In the genomic region with DNA sequence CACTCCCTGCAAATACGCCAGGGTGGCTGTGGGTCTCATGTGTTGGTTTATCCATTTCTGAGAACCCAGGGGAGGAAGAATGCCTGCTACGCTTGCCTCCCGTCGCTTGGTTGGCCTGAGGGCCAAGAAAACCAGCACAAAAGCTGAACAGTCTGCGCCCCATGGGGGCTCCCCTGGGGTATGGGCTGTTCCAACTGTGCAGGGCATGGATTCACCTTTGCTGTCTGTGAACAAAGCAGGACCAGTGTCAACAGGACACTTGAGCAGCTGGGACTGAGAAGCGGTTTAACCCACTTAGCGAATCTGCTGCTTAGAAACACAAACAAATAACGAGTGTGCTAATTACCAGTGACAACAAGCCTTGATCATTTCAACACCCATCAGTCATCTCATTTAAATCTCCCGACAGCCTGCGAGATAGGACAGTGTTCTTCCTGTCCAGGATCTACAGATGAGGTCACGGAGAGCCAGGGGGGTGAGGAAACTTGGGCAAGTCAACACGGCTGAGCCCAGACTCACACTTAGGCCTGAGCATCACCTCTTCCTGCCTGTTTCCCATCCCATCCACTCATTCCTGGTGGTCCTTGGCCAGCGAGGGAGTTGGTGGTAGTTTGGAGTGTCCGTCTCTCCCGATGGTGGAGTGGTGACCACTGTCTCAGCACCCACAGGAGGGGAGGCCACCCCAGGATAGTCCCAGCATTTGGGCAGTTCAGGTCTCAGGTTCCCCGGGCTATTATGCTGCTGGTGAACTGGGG, we compare ENCODE assay signal across 13 cellular contexts.
DNase-seq lines count a peak whose midpoint lies in the region; ATAC-seq, FAIRE-seq and TF ChIP-seq lines count a peak whose summit lies in the region.
"Had no signal": no experiment of that assay in that cellular context is flagged by ENCODE, and none has a peak within 500 bp of the region (broad histone marks: within the 10 kb centered on the region; RNA-seq: fewer than 3 reads in every experiment).

No MANE protein-coding gene starts in this region.

- ATAC-seq in naive thymus-derived CD4-positive, alpha-beta T cell = peak; percentile 50

- intact Hi-C loops in naive thymus-derived CD4-positive, alpha-beta T cell (cut with micrococcal nuclease) = no loop called here
- intact Hi-C loops in kidney (cut with DNase I) = no loop called here

- no peaks in the 10 kb centered on the region for H3K9me3 ChIP-seq in naive thymus-derived CD4-positive, alpha-beta T cell (ENCODE audit: control insufficient read depth in 2 of 3, low read length in 3 of 3)
- no peaks in the 10 kb centered on the region for H3K9me3 ChIP-seq in kidney (ENCODE audit: control insufficient read depth in 1 of 2, low read length in 2 of 2)
- H3K9me3 ChIP-seq: spleen had no signal

- H3K36me3 ChIP-seq in bronchial epithelial cell (ENCODE audit: control insufficient read depth, insufficient read depth, low read length) (no peaks in the 10 kb centered on the region), kidney (ENCODE audit: control insufficient read depth in 1 of 2, insufficient read depth in 2 of 2, low read length in 2 of 2) (no peaks in the 10 kb centered on the region)
- no peaks in the 10 kb centered on the region for H3K36me3 ChIP-seq in naive thymus-derived CD4-positive, alpha-beta T cell (ENCODE audit: control insufficient read depth in 2 of 3, insufficient read depth in 3 of 3, low read length in 3 of 3)
- H3K36me3 ChIP-seq: spleen had no signal

- POLR2A ChIA-PET in naive thymus-derived CD4-positive, alpha-beta T cell (lab: Charles Lee) = no interaction called here

- FAIRE-seq in HTR-8/SVneo (lab: Jason Lieb, UNC) (peak; percentile 4), bronchial epithelial cell (lab: Jason Lieb, UNC) (no peak), kidney (lab: Jason Lieb, UNC) (no peak)

- H3K4me1 ChIP-seq in naive thymus-derived CD4-positive, alpha-beta T cell (ENCODE audit: control insufficient read depth in 2 of 2, insufficient read depth in 2 of 2, low read length in 2 of 2) = no peaks in the 10 kb centered on the region
- peaks cover 40 to 47% of the 10 kb centered on the region in 2 donors for H3K4me1 ChIP-seq in kidney (ENCODE audit: control insufficient read depth in 1 of 2, insufficient read depth in 1 of 2, low read depth in 1 of 2, low read length in 2 of 2)

- in situ Hi-C loops in KBM-7 (cut with MboI; ENCODE audit: low pct_unique_long_range_greater_than_20kb, low sequenced_read_pairs) = no loop called here

- TF ChIP-seq CTCF in bronchial epithelial cell (IDR thresholded peaks at IDR 0.05; ENCODE audit: insufficient read depth, low read length, severe bottlenecking) (no peak), kidney (IDR thresholded peaks at IDR 0.05; ENCODE audit: borderline replicate concordance, extremely low read depth, insufficient read depth) (no peak)

- H3K4me3 Mint-ChIP-seq in naive thymus-derived CD4-positive, alpha-beta T cell = no peak overlapping the region
- no peak overlapping the region for H3K4me3 Mint-ChIP-seq in immature natural killer cell

- no peaks in the 10 kb centered on the region for H3K9me3 Mint-ChIP-seq in naive thymus-derived CD4-positive, alpha-beta T cell
- peaks cover 0 to 2% (median 0%) of the 10 kb centered on the region in 6 donors for H3K9me3 Mint-ChIP-seq in immature natural killer cell

- H3K36me3 Mint-ChIP-seq in naive thymus-derived CD4-positive, alpha-beta T cell = no peaks in the 10 kb centered on the region
- no peaks in the 10 kb centered on the region for H3K36me3 Mint-ChIP-seq in immature natural killer cell

- peaks cover 7 to 22% (median 16%) of the 10 kb centered on the region in 5 donors for H3K27me3 Mint-ChIP-seq in naive thymus-derived CD4-positive, alpha-beta T cell
- H3K27me3 Mint-ChIP-seq in immature natural killer cell (ENCODE audit: low read depth in 3 of 3) = peaks cover 0 to 4% (median 4%) of the 10 kb centered on the region in 3 donors

- H3K27ac ChIP-seq in naive thymus-derived CD4-positive, alpha-beta T cell (ENCODE audit: low read depth, low read length) = no peak overlapping the region
- H3K27ac ChIP-seq in kidney (ENCODE audit: low read depth in 2 of 2, low read length in 2 of 2) = no peak overlapping the region
- H3K27ac ChIP-seq: C4-2B had no signal

- no peak for DNase-seq in HTR-8/SVneo (ENCODE audit: insufficient read length, low spot score)
- peak; percentile 69 for DNase-seq in NCI-H2107 treated with DMSO at 0.1 percent for 48 hours (lab: John Stamatoyannopoulos, UW; ENCODE audit: unreplicated experiment)
- peak; percentile 74 for DNase-seq in bronchial epithelial cell (ENCODE audit: low read depth)
- DNase-seq in naive thymus-derived CD4-positive, alpha-beta T cell = no peak
- no peak for DNase-seq in activated CD8-positive, alpha-beta memory T cell treated with anti-CD3 and anti-CD28 coated beads for 24 hours
- DNase-seq in KBM-7 = no peak
- no peak for DNase-seq in immature natural killer cell
- no peak for DNase-seq in kidney
- DNase-seq: activated CD4-positive, alpha-beta T cell treated with anti-CD3 and anti-CD28 coated beads for 48 hours; GOT3; kidney glomerular epithelial cell; spleen had no signal

- no peak overlapping the region for H3K27ac Mint-ChIP-seq in naive thymus-derived CD4-positive, alpha-beta T cell
- H3K27ac Mint-ChIP-seq in immature natural killer cell = no peak overlapping the region

- no peak overlapping the region for H3K4me3 ChIP-seq in bronchial epithelial cell (ENCODE audit: low read depth, low read length)
- H3K4me3 ChIP-seq in naive thymus-derived CD4-positive, alpha-beta T cell (ENCODE audit: low read length) = no peak overlapping the region
- H3K4me3 ChIP-seq in kidney (ENCODE audit: low read length in 2 of 2) = no peak overlapping the region
- H3K4me3 ChIP-seq: spleen had no signal

- CTCF ChIA-PET in naive thymus-derived CD4-positive, alpha-beta T cell (lab: Charles Lee) = no interaction called here

- peaks cover 0 to 5% (median 0%) of the 10 kb centered on the region in 7 donors for H3K4me1 Mint-ChIP-seq in naive thymus-derived CD4-positive, alpha-beta T cell
- no peaks in the 10 kb centered on the region for H3K4me1 Mint-ChIP-seq in immature natural killer cell

- no peaks in the 10 kb centered on the region for H3K27me3 ChIP-seq in bronchial epithelial cell (ENCODE audit: control insufficient read depth, insufficient read depth, low read length)
- no peaks in the 10 kb centered on the region for H3K27me3 ChIP-seq in naive thymus-derived CD4-positive, alpha-beta T cell (ENCODE audit: control insufficient read depth in 2 of 2, insufficient read depth in 2 of 2, low read length in 2 of 2)

- H3K9ac ChIP-seq in kidney (ENCODE audit: low read length in 2 of 2) = no peak overlapping the region

Comparison
In these comparisons a context has a peak if more than half of its experiments do, and no peak if none do; other contexts are left out.
1. DNase-seq: peak in NCI-H2107 treated with DMSO at 0.1 percent for 48 hours (single experiment) and bronchial epithelial cell (single experiment); none in HTR-8/SVneo (single experiment), naive thymus-derived CD4-positive, alpha-beta T cell (0 of 9), activated CD8-positive, alpha-beta memory T cell treated with anti-CD3 and anti-CD28 coated beads for 24 hours (single experiment), KBM-7 (single experiment), immature natural killer cell (0 of 3) and kidney (single experiment).